25 cellular contexts compared by ENCODE assay signal in genomic region chr16:66629856-66630255, GRCh38. TPM values are rescaled to one million over a fixed set of nuclear protein-coding genes. Genes with fewer than 3 reads are reported as not detected.
DNase-seq lines count a peak whose midpoint lies in the region; ATAC-seq lines count a peak whose summit lies in the region.
"Had no signal": no experiment of that assay in that cellular context is flagged by ENCODE, and none has a peak within 500 bp of the region (broad histone marks: within the 10 kb centered on the region; RNA-seq: fewer than 3 reads in every experiment).

No MANE protein-coding gene starts in this region.

- H3K4me3 ChIP-seq in H7 (ENCODE audit: insufficient read depth, low read depth, low read length) = no peak overlapping the region
- H3K4me3 ChIP-seq: A549; BLaER1 treated with 17β-estradiol and CSF1 and Interleukin-3, amounts not matched to agents 10 nM and 100 nM; GM12878 had no signal

- no peaks in the 10 kb centered on the region for H3K9me3 Mint-ChIP-seq in activated CD4-positive, alpha-beta T cell treated with anti-CD3 and anti-CD28 coated beads for 36 hours (ENCODE audit: low read depth)
- H3K9me3 Mint-ChIP-seq in stimulated activated effector memory CD8-positive, alpha-beta T cell treated with anti-CD3 and anti-CD28 coated beads, Interleukin-12 subunit alpha, Interleukin-12 subunit beta, amount 100 ng/mL, for 72 hours = no peaks in the 10 kb centered on the region
- H3K9me3 Mint-ChIP-seq: CD4-positive, alpha-beta T cell; CD8-positive, alpha-beta T cell had no signal

- CTCF ChIA-PET in activated CD4-positive, alpha-beta T cell treated with anti-CD3 and anti-CD28 coated beads for 36 hours (lab: Charles Lee) = interaction anchor here (0.6 to 1.3 kb wide), 3 partner anchors 22 to 143 kb away, joined by 3 to 4 read pairs (median 3); no protein-coding TSS in a partner anchor

- intact Hi-C loops in activated CD4-positive, alpha-beta T cell treated with anti-CD3 and anti-CD28 coated beads for 36 hours (cut with DNase I, micrococcal nuclease) = no loop called here

- no peaks in the 10 kb centered on the region for H3K4me1 Mint-ChIP-seq in activated CD4-positive, alpha-beta T cell treated with anti-CD3 and anti-CD28 coated beads for 36 hours
- H3K4me1 Mint-ChIP-seq in stimulated activated effector memory CD8-positive, alpha-beta T cell treated with anti-CD3 and anti-CD28 coated beads, Interleukin-12 subunit alpha, Interleukin-12 subunit beta, amount 100 ng/mL, for 72 hours = no peaks in the 10 kb centered on the region
- H3K4me1 Mint-ChIP-seq: B cell had no signal

- POLR2A ChIA-PET in activated CD4-positive, alpha-beta T cell treated with anti-CD3 and anti-CD28 coated beads for 36 hours (lab: Charles Lee) = no interaction called here

- peak; percentile 26 for ATAC-seq in activated CD4-positive, alpha-beta T cell treated with anti-CD3 and anti-CD28 coated beads for 36 hours
- peak; percentile 59 for ATAC-seq in stimulated activated effector memory CD8-positive, alpha-beta T cell treated with anti-CD3 and anti-CD28 coated beads, Interleukin-12 subunit alpha, Interleukin-12 subunit beta, amount 100 ng/mL, for 72 hours
- ATAC-seq: A549; CD8-positive, alpha-beta T cell; GM12878 had no signal

- H3K27me3 Mint-ChIP-seq in activated CD4-positive, alpha-beta T cell treated with anti-CD3 and anti-CD28 coated beads for 36 hours = no peaks in the 10 kb centered on the region
- H3K27me3 Mint-ChIP-seq: CD4-positive, alpha-beta T cell had no signal

- H3K27ac Mint-ChIP-seq in activated CD4-positive, alpha-beta T cell treated with anti-CD3 and anti-CD28 coated beads for 36 hours = no peak overlapping the region
- H3K27ac Mint-ChIP-seq in stimulated activated effector memory CD8-positive, alpha-beta T cell treated with anti-CD3 and anti-CD28 coated beads, Interleukin-12 subunit alpha, Interleukin-12 subunit beta, amount 100 ng/mL, for 72 hours = no peak overlapping the region
- H3K27ac Mint-ChIP-seq: B cell; CD4-positive, alpha-beta T cell; CD8-positive, alpha-beta T cell had no signal

- no peaks in the 10 kb centered on the region for H3K27me3 ChIP-seq in H7 (ENCODE audit: control insufficient read depth, insufficient read depth, low read length)
- H3K27me3 ChIP-seq: BLaER1 treated with 17β-estradiol and CSF1 and Interleukin-3, amounts not matched to agents 10 nM and 100 nM had no signal

- DNase-seq in activated CD4-positive, alpha-beta T cell treated with anti-CD3 and anti-CD28 coated beads for 36 hours = no peak
- no peak for DNase-seq in activated CD4-positive, alpha-beta T cell treated with anti-CD3 and anti-CD28 coated beads, Interleukin-2, amount 50 U/mL, for 48 hours
- DNase-seq in H7 (peak; percentile 8), mesenteric fat pad (ENCODE audit: low spot score) (peak; percentile 3), DMS 273 treated with DMSO at 0.1 percent for 48 hours (lab: John Stamatoyannopoulos, UW) (no peak), anterior cingulate cortex (lab: John Stamatoyannopoulos, UW) (no peak)
- DNase-seq in stimulated activated effector memory CD8-positive, alpha-beta T cell treated with anti-CD3 and anti-CD28 coated beads, Interleukin-12 subunit alpha, Interleukin-12 subunit beta, amount 100 ng/mL, for 72 hours (ENCODE audit: low spot score in 2 of 2) = no peak
- DNase-seq: AML-193; Caco-2; Calu3; CD4-positive, alpha-beta T cell; CD8-positive, alpha-beta T cell; DMS153; DMS53; DMS79; DND-41; EL; GDM1 had no signal

- H3K36me3 Mint-ChIP-seq in activated CD4-positive, alpha-beta T cell treated with anti-CD3 and anti-CD28 coated beads for 36 hours (ENCODE audit: low read depth) = no peaks in the 10 kb centered on the region
- no peaks in the 10 kb centered on the region for H3K36me3 Mint-ChIP-seq in stimulated activated effector memory CD8-positive, alpha-beta T cell treated with anti-CD3 and anti-CD28 coated beads, Interleukin-12 subunit alpha, Interleukin-12 subunit beta, amount 100 ng/mL, for 72 hours
- H3K36me3 Mint-ChIP-seq: CD8-positive, alpha-beta T cell had no signal

- H3K4me3 Mint-ChIP-seq in activated CD4-positive, alpha-beta T cell treated with anti-CD3 and anti-CD28 coated beads for 36 hours = no peak overlapping the region
- H3K4me3 Mint-ChIP-seq in stimulated activated effector memory CD8-positive, alpha-beta T cell treated with anti-CD3 and anti-CD28 coated beads, Interleukin-12 subunit alpha, Interleukin-12 subunit beta, amount 100 ng/mL, for 72 hours = no peak overlapping the region
- H3K4me3 Mint-ChIP-seq: B cell; CD4-positive, alpha-beta T cell; CD8-positive, alpha-beta T cell had no signal

- peaks cover 1% of the 10 kb centered on the region for H3K36me3 ChIP-seq in H7 (replicated peaks; ENCODE audit: control insufficient read depth, insufficient read depth, low read length)

RNA-seq across cellular contexts. Expression of gene CMTM3, which starts 25.4 kb away (rescaled TPM):
- 10 to 100 TPM; 53.7 to 59.7 TPM for total RNA-seq in activated CD4-positive, alpha-beta T cell treated with anti-CD3 and anti-CD28 coated beads for 36 hours
- total RNA-seq in H7 (2014; rRNA removed; shearing (Covaris generic)) = 12.5 and 18.6 TPM in 2 replicates
- 48.1 TPM for total RNA-seq in mesenteric fat pad

RNA-seq across cellular contexts. Expression of gene CMTM2, which starts 50.6 kb away (rescaled TPM):
- under 1 TPM in 1 of 2 experiments, not detected in 1; 0.51 TPM for total RNA-seq in activated CD4-positive, alpha-beta T cell treated with anti-CD3 and anti-CD28 coated beads for 36 hours
- total RNA-seq in H7 (2014; rRNA removed; shearing (Covaris generic)) = 0.48 TPM in 1 of 2 replicates, not detected in the other
- 1.00 TPM for total RNA-seq in mesenteric fat pad
- total RNA-seq: A172; B cell; Caco-2; CD4-positive, alpha-beta T cell; CD8-positive, alpha-beta T cell; Daoy; G401 had no signal

Comparison
In these comparisons a context has a peak if more than half of its experiments do, and no peak if none do; other contexts are left out.
1. DNase-seq: peak in H7 (single experiment) and mesenteric fat pad (single experiment); none in activated CD4-positive, alpha-beta T cell treated with anti-CD3 and anti-CD28 coated beads for 36 hours (single experiment), activated CD4-positive, alpha-beta T cell treated with anti-CD3 and anti-CD28 coated beads, Interleukin-2, amount 50 U/mL, for 48 hours (0 of 2), stimulated activated effector memory CD8-positive, alpha-beta T cell treated with anti-CD3 and anti-CD28 coated beads, Interleukin-12 subunit alpha, Interleukin-12 subunit beta, amount 100 ng/mL, for 72 hours (0 of 2), DMS 273 treated with DMSO at 0.1 percent for 48 hours (single experiment) and anterior cingulate cortex (0 of 58).